In genomic region chr4:11611868-11612267, GRCh38 we compare ENCODE assay signal across 18 cellular contexts.
"Had no signal": no experiment of that assay in that cellular context is flagged by ENCODE, and none has a peak within 500 bp of the region (broad histone marks: within the 10 kb centered on the region; RNA-seq: fewer than 3 reads in every experiment).

No MANE protein-coding gene starts in this region.

- H3K27me3 ChIP-seq: esophagus squamous epithelium, right lobe of liver, tibial artery, upper lobe of right lung, vagina had no signal

- ATAC-seq: effector memory CD8-positive, alpha-beta T cell; left cardiac atrium; naive thymus-derived CD4-positive, alpha-beta T cell; right lobe of liver; stimulated activated effector memory CD8-positive, alpha-beta T cell treated with anti-CD3 and anti-CD28 coated beads, Interleukin-12 subunit alpha, Interleukin-12 subunit beta, amount 100 ng/mL, for 72 hours; stimulated activated naive CD8-positive, alpha-beta T cell treated with anti-CD3 and anti-CD28 coated beads, Interleukin-15, Interleukin-2, amounts not matched to agents 100 U/mL and 50 U/mL, for 24 hours; upper lobe of right lung had no signal

- H3K27ac ChIP-seq: esophagus squamous epithelium, parathyroid adenoma, prostate gland, right lobe of liver, tibial artery, upper lobe of right lung, vagina had no signal

- DNase-seq: effector memory CD8-positive, alpha-beta T cell; esophagus squamous epithelium; foreskin fibroblast; kidney; left cardiac atrium; mesendoderm; naive thymus-derived CD4-positive, alpha-beta T cell; nephron progenitor cell; right lobe of liver; stimulated activated CD4-positive, alpha-beta T cell treated with anti-CD3 and anti-CD28 coated beads, Interleukin-4, amount 100 ng/mL, for 1 hour; stimulated activated CD8-positive, alpha-beta memory T cell treated with anti-CD3 and anti-CD28 coated beads, Interleukin-4, amount 100 ng/mL, for 48 hours; stimulated activated naive CD8-positive, alpha-beta T cell treated with anti-CD3 and anti-CD28 coated beads, Interleukin-15, Interleukin-2, amounts not matched to agents 100 U/mL and 50 U/mL, for 24 hours; tibial artery; upper lobe of right lung had no signal

- H3K9me3 ChIP-seq: esophagus squamous epithelium, prostate gland, right lobe of liver, tibial artery, upper lobe of right lung, vagina had no signal

- H3K36me3 ChIP-seq: esophagus squamous epithelium, prostate gland, right lobe of liver, tibial artery, upper lobe of right lung, vagina had no signal

- H3K4me3 ChIP-seq: esophagus squamous epithelium, prostate gland, right lobe of liver, tibial artery, upper lobe of right lung, vagina had no signal

- H3K4me1 ChIP-seq: parathyroid adenoma, prostate gland, right lobe of liver, tibial artery, upper lobe of right lung, vagina had no signal
